In genomic region chr7:72924748-72925545, GRCh38 we compare ENCODE assay signal across 8 cellular contexts. TPM values are rescaled to one million over a fixed set of nuclear protein-coding genes. Genes with fewer than 3 reads are reported as not detected.
DNase-seq lines count a peak whose midpoint lies in the region; TF ChIP-seq lines count a peak whose summit lies in the region.

Gene POM121 (plus strand): TSS chr7:72925095. CDS start chr7:72925122, 27 bp downstream.

- TF ChIP-seq CTCF in LNCaP clone FGC (IDR thresholded peaks at IDR 0.05; ENCODE audit: control insufficient read depth, extremely low read depth, insufficient read depth) (no peak), foreskin fibroblast (IDR thresholded peaks at IDR 0.05; ENCODE audit: low read depth, low read length) (no peak)

- peak within 1 kb of the TSS; percentile 72 for H3K4me3 ChIP-seq in LNCaP clone FGC (ENCODE audit: low read depth, low read length)
- H3K4me3 ChIP-seq in foreskin fibroblast (ENCODE audit: low read depth in 1 of 2, low read length in 2 of 2), result peak within 1 kb of the TSS; percentile 98
- H3K4me3 ChIP-seq in neuron (ENCODE audit: low read length), result peak within 1 kb of the TSS; percentile 97

- DNase-seq in ELR (ENCODE audit: low read depth) (peak; percentile 88), H4 (ENCODE audit: low spot score) (peak; percentile 88), LNCaP clone FGC (ENCODE audit: low read depth) (peak; percentile 43), SIG-M5 (lab: John Stamatoyannopoulos, UW) (peak; percentile 7), activated gamma-delta T cell (lab: John Stamatoyannopoulos, UW) (peak; percentile 76), foreskin fibroblast (peak; percentile 83 to 96), stromal cell of bone marrow (ENCODE audit: low read depth) (peak; percentile 71)

- H3K36me3 ChIP-seq in neuron (ENCODE audit: insufficient read depth, low read length), result peaks cover 38% of the 10 kb centered on the region

- peak within 1 kb of the TSS; percentile 27 for H2AFZ ChIP-seq in neuron (ENCODE audit: low read depth, low read length)

- peaks cover 8% of the 10 kb centered on the region for H3K4me1 ChIP-seq in neuron (ENCODE audit: insufficient read depth, low read length)

- H3K9me3 ChIP-seq in neuron (ENCODE audit: low read length), result no peaks in the 10 kb centered on the region

- H3K27me3 ChIP-seq in neuron (ENCODE audit: insufficient read depth, low read length), result no peaks in the 10 kb centered on the region

RNA-seq across cellular contexts. Expression of gene POM121, which starts in this region (rescaled TPM):
- total RNA-seq in H4 (2014; rRNA removed; shearing (Covaris generic)), result 3.1 and 5.2 TPM in 2 replicates

Comparison
In these comparisons a context has a peak if more than half of its experiments do, and no peak if none do; other contexts are left out.
1. Peak in every context shown above with its lines: DNase-seq and H3K4me3 ChIP-seq.
2. DNase-seq: peak in every context shown above with its lines; median percentile 90 in foreskin fibroblast; 88 in ELR; 88 in H4; 76 in activated gamma-delta T cell; 71 in stromal cell of bone marrow; 43 in LNCaP clone FGC; 7 in SIG-M5.